Comparison of ENCODE assay signal across 8 cellular contexts in genomic region chr17:82777778-82778375, GRCh38. TPM values are rescaled to one million over a fixed set of nuclear protein-coding genes. Genes with fewer than 3 reads are reported as not detected.
DNase-seq lines count a peak whose midpoint lies in the region; ATAC-seq, FAIRE-seq and TF ChIP-seq lines count a peak whose summit lies in the region.
"Not testable (repeated sequence)": the region's sequence is repeated elsewhere in the genome, so short reads cannot be mapped to it uniquely, and the experiment has no call there.

No MANE protein-coding gene starts in this region.

- not testable (repeated sequence) for H3K9me3 Mint-ChIP-seq in WTC11, mesothelial cell of epicardium

- not testable (repeated sequence) for ATAC-seq in WTC11, foreskin keratinocyte

- DNase-seq in D721Med (ENCODE audit: insufficient read length, low spot score); breast epithelium (ENCODE audit: low spot score in 2 of 2); foreskin keratinocyte; mesothelial cell of epicardium (ENCODE audit: low spot score in 2 of 2, unreplicated experiment in 2 of 2); stomach: not testable (repeated sequence)
- DNase-seq in WTC11 (ENCODE audit: low spot score) = peak; percentile 42

- not testable (repeated sequence) for H3K4me3 ChIP-seq in breast epithelium, stomach

- POLR2A ChIA-PET in WTC11 (lab: Charles Lee) = not testable (repeated sequence)

- H3K4me1 Mint-ChIP-seq in WTC11, mesothelial cell of epicardium: not testable (repeated sequence)

- H3K36me3 ChIP-seq in breast epithelium = not testable (repeated sequence)
- peaks cover 4 to 26% (median 25%) of the 10 kb centered on the region in 4 donors for H3K36me3 ChIP-seq in stomach

- 58 to 77% (median 75%) methylated on average over 17 to 21 of the region's 21 CpGs for WGBS in stomach, 5 donors

- intact Hi-C loops in breast epithelium (cut with DNase I; ENCODE audit: low total_unique reads); stomach (cut with DNase I; ENCODE audit: low total_unique reads): not testable (repeated sequence)

- TF ChIP-seq EP300 in stomach (IDR thresholded peaks at IDR 0.05) = not testable (repeated sequence)

- not testable (repeated sequence) for H3K27ac Mint-ChIP-seq in WTC11, mesothelial cell of epicardium

- not testable (repeated sequence) for H3K4me1 ChIP-seq in breast epithelium, foreskin keratinocyte
- H3K4me1 ChIP-seq in stomach = peaks cover 0 to 34% (median 14%) of the 10 kb centered on the region in 4 donors

- not testable (repeated sequence) for TF ChIP-seq POLR2A in breast epithelium (IDR thresholded peaks at IDR 0.05); stomach (IDR thresholded peaks at IDR 0.05)

- not testable (repeated sequence) for H3K9me3 ChIP-seq in breast epithelium, stomach

- not testable (repeated sequence) for H3K4me3 Mint-ChIP-seq in WTC11, mesothelial cell of epicardium

- H3K27ac ChIP-seq in 22Rv1, breast epithelium, foreskin keratinocyte, stomach: not testable (repeated sequence)

- H3K36me3 Mint-ChIP-seq in WTC11 = peaks cover 44% of the 10 kb centered on the region
- peaks cover 16% of the 10 kb centered on the region for H3K36me3 Mint-ChIP-seq in mesothelial cell of epicardium

- CTCF ChIA-PET in WTC11 (lab: Charles Lee) = interaction anchor here (0.7 to 1.9 kb wide), 3 partner anchors 61 to 115 kb away, joined by 3 to 7 read pairs (median 4); partner anchors contain the start of gene FN3KRP

- not testable (repeated sequence) for H3K27me3 ChIP-seq in breast epithelium, foreskin keratinocyte, stomach

- FAIRE-seq in D721Med (lab: Jason Lieb, UNC) = not testable (repeated sequence)

- TF ChIP-seq CTCF in 22Rv1 (IDR thresholded peaks at IDR 0.05) (peak; percentile 50), D721Med (IDR thresholded peaks at IDR 0.05; ENCODE audit: insufficient read depth, missing control alignments) (peak; percentile 1), LNCAP (IDR thresholded peaks at IDR 0.05) (peak; percentile 26; the same call in 1 of the 2 replicates), breast epithelium (IDR thresholded peaks at IDR 0.05) (peak in 2 of 3 donors; percentile 17 to 22), foreskin keratinocyte (conservative IDR thresholded peaks at IDR 0.05) (peak; percentile 57), mesothelial cell of epicardium (IDR thresholded peaks at IDR 0.05; ENCODE audit: unreplicated experiment) (peak; percentile 17), stomach (IDR thresholded peaks at IDR 0.05) (peak in 5 of 7 experiments; percentile 20 to 41 (median 34))
- not testable (repeated sequence) for TF ChIP-seq CTCF in WTC11 (IDR thresholded peaks at IDR 0.05)

- not testable (repeated sequence) for H3K27me3 Mint-ChIP-seq in WTC11 (ENCODE audit: low read depth); mesothelial cell of epicardium (ENCODE audit: low read depth)

RNA-seq across cellular contexts. Expression of gene TBCD, which starts 26.0 kb away (rescaled TPM):
- total RNA-seq in WTC11 (2021) (170 to 176 TPM (median 173 TPM) in 3 replicates), breast epithelium (10 to 100 TPM; 45.4 to 65.9 (median 53.3) TPM), foreskin keratinocyte (76.4 and 91.7 TPM in 2 replicates), mesothelial cell of epicardium (102 to 117 TPM (median 103 TPM) in 3 replicates), stomach (100 to 1,000 TPM in 3 of 5 donors, 10 to 100 TPM in 2; 51.2 to 155 (median 104) TPM)
- polyA plus RNA-seq in foreskin keratinocyte (104 and 112 TPM in 2 replicates), stomach (100 to 1,000 TPM in 1 of 3 donors, 10 to 100 TPM in 2; 69.3 to 110 (median 75.3) TPM)

RNA-seq across cellular contexts. Expression of gene FN3K, which starts 42.5 kb away (rescaled TPM):
- total RNA-seq in WTC11 (2021) (19.3 to 23.6 TPM (median 21.2 TPM) in 3 replicates), breast epithelium (1 to 10 TPM; 4.5 to 9.4 (median 7.2) TPM), foreskin keratinocyte (1.2 and 1.4 TPM in 2 replicates), mesothelial cell of epicardium (31.9 to 33.3 TPM (median 33.0 TPM) in 3 replicates), stomach (10 to 100 TPM; 13.6 to 59.5 (median 16.5) TPM)
- polyA plus RNA-seq in foreskin keratinocyte (1.3 and 2.4 TPM in 2 replicates), stomach (10 to 100 TPM; 13.0 to 18.5 (median 16.4) TPM)
